33 cellular contexts compared by ENCODE assay signal in genomic region chr19:16562608-16563025, GRCh38.
"Had no signal": no experiment of that assay in that cellular context is flagged by ENCODE, and none has a peak within 500 bp of the region (broad histone marks: within the 10 kb centered on the region; RNA-seq: fewer than 3 reads in every experiment).

No MANE protein-coding gene starts in this region.

- H3K4me1 ChIP-seq: adrenal gland, breast epithelium had no signal

- H3K9me3 ChIP-seq: adrenal gland, body of pancreas, breast epithelium had no signal

- H3K36me3 ChIP-seq: breast epithelium had no signal

- H3K27ac ChIP-seq: adrenal gland, brain microvascular endothelial cell, breast epithelium, WERI-Rb-1 had no signal

- H3K4me3 Mint-ChIP-seq: activated CD4-positive, alpha-beta memory T cell treated with anti-CD3 and anti-CD28 coated beads for 36 hours; activated CD4-positive, alpha-beta T cell treated with anti-CD3 and anti-CD28 coated beads, Interleukin-2, amount 10 ng/mL, durations not matched to agents 24 days and 14 days; activated CD8-positive, alpha-beta T cell treated with anti-CD3 and anti-CD28 coated beads for 36 hours; activated naive CD4-positive, alpha-beta T cell treated with anti-CD3 and anti-CD28 coated beads, Interleukin-2, amount 10 ng/mL, durations not matched to agents 7 days and 5 days; activated naive CD8-positive, alpha-beta T cell treated with anti-CD3 and anti-CD28 coated beads for 36 hours; activated T-cell treated with anti-CD3 and anti-CD28 coated beads, Interleukin-2, amount 50 U/mL, for 4 hours; activated T-cell treated with anti-CD3 and anti-CD28 coated beads, Interleukin-2, amount 50 U/mL, for 72 hours; activated T-helper 1 cell treated with anti-CD3 and anti-CD28 coated beads, Interleukin-12 subunit alpha, Interleukin-12 subunit beta, Interleukin-2, Interleukin-4 antibody, amounts not matched to agents 30 ng/mL and 10 ng/mL and 1 ng/mL, durations not matched to agents 14 hours and 24 hours and 36 hours; activated T-helper 17 cell treated with anti-CD3 and anti-CD28 coated beads, Interleukin-2, amount 50 U/mL, for 72 hours; T-helper 1 cell treated with Interleukin-12 subunit alpha and Interleukin-12 subunit beta and Interleukin-4 antibody, amounts not matched to agents 30 μg/mL and 1 μg/mL, for 36 hours; T-helper 2 cell treated with Interferon-gamma antibody and Interleukin-4, amounts not matched to agents 5 μg/mL and 100 μg/mL, for 36 hours; WTC11 had no signal

- H3K27me3 Mint-ChIP-seq: activated CD4-positive, alpha-beta memory T cell treated with anti-CD3 and anti-CD28 coated beads for 36 hours; activated CD4-positive, alpha-beta T cell treated with anti-CD3 and anti-CD28 coated beads, Interleukin-2, amount 10 ng/mL, durations not matched to agents 24 days and 14 days; activated CD8-positive, alpha-beta T cell treated with anti-CD3 and anti-CD28 coated beads for 36 hours; activated naive CD4-positive, alpha-beta T cell treated with anti-CD3 and anti-CD28 coated beads, Interleukin-2, amount 10 ng/mL, durations not matched to agents 7 days and 5 days; activated naive CD8-positive, alpha-beta T cell treated with anti-CD3 and anti-CD28 coated beads for 36 hours; activated T-helper 17 cell treated with anti-CD3 and anti-CD28 coated beads, Interleukin-2, amount 50 U/mL, for 72 hours had no signal

- H3K4me3 ChIP-seq: adrenal gland, body of pancreas, breast epithelium had no signal

- H3K27me3 ChIP-seq: adrenal gland, body of pancreas, brain microvascular endothelial cell, breast epithelium had no signal

- H3K4me1 Mint-ChIP-seq: WTC11 had no signal

- H3K9me3 Mint-ChIP-seq: activated CD4-positive, alpha-beta memory T cell treated with anti-CD3 and anti-CD28 coated beads for 36 hours; activated CD4-positive, alpha-beta T cell treated with anti-CD3 and anti-CD28 coated beads, Interleukin-2, amount 10 ng/mL, durations not matched to agents 24 days and 14 days; activated naive CD4-positive, alpha-beta T cell treated with anti-CD3 and anti-CD28 coated beads, Interleukin-2, amount 50 U/mL, for 72 hours; activated naive CD8-positive, alpha-beta T cell treated with anti-CD3 and anti-CD28 coated beads for 36 hours; activated T-cell treated with anti-CD3 and anti-CD28 coated beads, Interleukin-2, amount 50 U/mL, for 4 hours; activated T-cell treated with anti-CD3 and anti-CD28 coated beads, Interleukin-2, amount 50 U/mL, for 72 hours; activated T-helper 17 cell treated with anti-CD3 and anti-CD28 coated beads, Interleukin-2, amount 50 U/mL, for 72 hours; WTC11 had no signal

- ATAC-seq: activated CD8-positive, alpha-beta T cell treated with anti-CD3 and anti-CD28 coated beads for 36 hours; activated naive CD4-positive, alpha-beta T cell treated with anti-CD3 and anti-CD28 coated beads, Interleukin-2, amount 50 U/mL, for 72 hours; activated T-cell treated with anti-CD3 and anti-CD28 coated beads, Interleukin-2, amount 50 U/mL, for 4 hours; activated T-cell treated with anti-CD3 and anti-CD28 coated beads, Interleukin-2, amount 50 U/mL, for 72 hours; activated T-helper 17 cell treated with anti-CD3 and anti-CD28 coated beads, Interleukin-2, amount 50 U/mL, for 72 hours; body of pancreas; WTC11 had no signal

- H3K27ac Mint-ChIP-seq: activated CD4-positive, alpha-beta memory T cell treated with anti-CD3 and anti-CD28 coated beads for 36 hours; activated CD8-positive, alpha-beta T cell treated with anti-CD3 and anti-CD28 coated beads for 36 hours; activated naive CD4-positive, alpha-beta T cell treated with anti-CD3 and anti-CD28 coated beads, Interleukin-2, amount 50 U/mL, for 72 hours; activated naive CD8-positive, alpha-beta T cell treated with anti-CD3 and anti-CD28 coated beads for 36 hours; activated T-cell treated with anti-CD3 and anti-CD28 coated beads, Interleukin-2, amount 50 U/mL, for 72 hours; activated T-helper 1 cell treated with anti-CD3 and anti-CD28 coated beads, Interleukin-12 subunit alpha, Interleukin-12 subunit beta, Interleukin-2, Interleukin-4 antibody, amounts not matched to agents 30 ng/mL and 10 ng/mL and 1 ng/mL, durations not matched to agents 14 hours and 24 hours and 36 hours; activated T-helper 17 cell treated with anti-CD3 and anti-CD28 coated beads, Interleukin-2, amount 50 U/mL, for 72 hours; T-helper 1 cell treated with Interleukin-12 subunit alpha and Interleukin-12 subunit beta and Interleukin-4 antibody, amounts not matched to agents 30 μg/mL and 1 μg/mL, for 36 hours; T-helper 2 cell treated with Interferon-gamma antibody and Interleukin-4, amounts not matched to agents 5 μg/mL and 100 μg/mL, for 36 hours; WTC11 had no signal

- DNase-seq: activated CD4-positive, alpha-beta memory T cell treated with anti-CD3 and anti-CD28 coated beads for 36 hours; activated CD4-positive, alpha-beta T cell treated with anti-CD3 and anti-CD28 coated beads for 4 hours; activated CD4-positive, alpha-beta T cell treated with anti-CD3 and anti-CD28 coated beads, Interleukin-2, amount 10 ng/mL, durations not matched to agents 24 days and 14 days; activated CD4-positive, alpha-beta T cell treated with anti-CD3 and anti-CD28 coated beads, Interleukin-2, amount 50 U/mL, for 1 hour; activated CD4-positive, alpha-beta T cell treated with anti-CD3 and anti-CD28 coated beads, Interleukin-2, amount 50 U/mL, for 4 hours; activated CD4-positive, CD25-positive, alpha-beta regulatory T cell treated with anti-CD3 and anti-CD28 coated beads, Interleukin-2, amount 50 U/mL, for 72 hours; activated CD8-positive, alpha-beta T cell treated with anti-CD3 and anti-CD28 coated beads for 36 hours; activated effector memory CD4-positive, alpha-beta T cell treated with anti-CD3 and anti-CD28 coated beads, Interleukin-2, amount 50 U/mL, for 16 hours; activated gamma-delta T cell treated with Interleukin-2 at 50 U/mL for 16 hours; activated naive CD4-positive, alpha-beta T cell; activated naive CD4-positive, alpha-beta T cell treated with anti-CD3 and anti-CD28 coated beads, Interleukin-2, amount 10 ng/mL, durations not matched to agents 7 days and 5 days; activated naive CD8-positive, alpha-beta T cell treated with anti-CD3 and anti-CD28 coated beads for 36 hours; activated T-cell treated with anti-CD3 and anti-CD28 coated beads for 4 hours; activated T-cell treated with anti-CD3 and anti-CD28 coated beads, Interleukin-2, amount 50 U/mL, for 1 hour; activated T-cell treated with anti-CD3 and anti-CD28 coated beads, Interleukin-2, amount 50 U/mL, for 4 hours; activated T-cell treated with anti-CD3 and anti-CD28 coated beads, Interleukin-2, amount 50 U/mL, for 72 hours; adrenal gland; amniotic stem cell; aorta; body of pancreas; brain microvascular endothelial cell; central memory CD4-positive, alpha-beta T cell; T-helper 1 cell; T-helper 2 cell; T-helper 9 cell; WERI-Rb-1 had no signal
